ENCODE assay signal across 8 cellular contexts in the genomic region with DNA sequence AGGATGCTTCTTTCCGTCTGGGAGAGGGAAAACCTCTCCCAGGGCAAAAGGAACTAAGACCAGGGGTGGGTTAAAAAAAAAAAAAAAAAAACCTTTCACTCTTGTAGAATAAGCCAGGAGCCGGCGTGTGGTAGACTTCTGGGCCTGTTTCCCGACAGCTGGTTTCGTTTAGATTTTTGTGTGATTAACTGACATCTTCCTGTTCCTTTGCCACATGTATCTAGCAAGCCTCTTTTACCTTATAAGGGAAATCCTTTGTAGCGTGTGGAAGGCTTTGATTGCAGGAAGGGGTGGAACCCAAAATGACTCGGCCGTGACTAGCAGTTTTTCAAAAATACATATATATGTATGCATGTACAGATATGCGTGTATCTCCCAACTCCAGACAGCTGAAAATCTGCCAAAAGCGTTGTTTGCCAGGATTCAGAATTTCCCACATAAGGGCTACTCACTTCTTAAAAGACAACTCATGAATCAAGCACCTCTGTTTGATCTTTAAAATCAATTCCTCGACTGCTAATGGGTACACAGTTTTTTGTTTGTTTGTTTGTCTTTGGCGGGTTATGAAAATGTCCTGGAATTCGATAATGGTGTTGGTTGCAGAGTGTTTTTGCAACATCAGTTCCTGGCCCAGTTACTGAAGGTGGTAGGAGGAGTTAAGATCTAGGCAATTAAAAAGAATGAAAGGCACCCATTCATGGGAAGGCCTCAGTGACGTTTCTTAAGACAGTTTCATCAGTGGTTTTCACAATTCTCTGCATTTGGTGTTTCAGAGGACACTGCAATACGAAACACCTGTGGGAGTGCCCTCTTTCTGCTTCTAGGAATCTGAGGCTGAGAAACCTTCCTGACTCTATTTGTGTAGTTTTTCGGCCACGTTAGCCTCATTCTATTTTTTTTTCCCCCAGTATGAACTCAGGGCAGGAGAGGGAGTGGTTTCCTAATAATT. TPM values are rescaled to one million over a fixed set of nuclear protein-coding genes. Genes with fewer than 3 reads are reported as not detected.
DNase-seq lines count a peak whose midpoint lies in the region; ATAC-seq and TF ChIP-seq lines count a peak whose summit lies in the region.

No MANE protein-coding gene starts in this region.

- H3K27ac ChIP-seq in ovary, result peak overlapping the region; percentile 98 to 100

- peaks cover 13% of the 10 kb centered on the region for H3K4me1 ChIP-seq in ovary (ENCODE audit: insufficient read depth)

- H3K27ac Mint-ChIP-seq in activated naive CD4-positive, alpha-beta T cell treated with anti-CD3 and anti-CD28 coated beads, Interleukin-2, amount 10 ng/mL, durations not matched to agents 7 days and 5 days, result peak overlapping the region; percentile 99

- no peaks in the 10 kb centered on the region for H3K27me3 Mint-ChIP-seq in activated naive CD4-positive, alpha-beta T cell treated with anti-CD3 and anti-CD28 coated beads, Interleukin-2, amount 10 ng/mL, durations not matched to agents 7 days and 5 days

- TF ChIP-seq EP300 in ovary (IDR thresholded peaks at IDR 0.05), result peak; percentile 30

- peaks cover 54% of the 10 kb centered on the region for H3K36me3 Mint-ChIP-seq in activated naive CD4-positive, alpha-beta T cell treated with anti-CD3 and anti-CD28 coated beads, Interleukin-2, amount 10 ng/mL, durations not matched to agents 7 days and 5 days

- TF ChIP-seq CTCF in ovary (IDR thresholded peaks at IDR 0.05), result no peak

- WGBS in ovary, 3 donors, result 1% methylated on average over 17 of the region's 17 CpGs

- no peaks in the 10 kb centered on the region for H3K36me3 ChIP-seq in ovary

- H3K4me3 ChIP-seq in ovary, result peak overlapping the region; percentile 54

- peak; percentile 30 for ATAC-seq in HG03442 (IDR thresholded peaks at IDR 0.05; ENCODE audit: unreplicated experiment)

- H3K9me3 Mint-ChIP-seq in activated naive CD4-positive, alpha-beta T cell treated with anti-CD3 and anti-CD28 coated beads, Interleukin-2, amount 10 ng/mL, durations not matched to agents 7 days and 5 days, result no peaks in the 10 kb centered on the region

- intact Hi-C loops in ovary (cut with DNase I), result loop anchor here in 1 of 4 donors (5.0 kb wide), 1 partner anchor 33 kb away; a partner anchor contains a TSS

- TF ChIP-seq POLR2A in Raji (IDR thresholded peaks at IDR 0.05; ENCODE audit: insufficient read depth, low read depth, low read length), result peak; percentile 56
- no peak for TF ChIP-seq POLR2A in ovary (IDR thresholded peaks at IDR 0.05)

- no peaks in the 10 kb centered on the region for H3K27me3 ChIP-seq in ovary

- DNase-seq in NCI-H748 (lab: John Stamatoyannopoulos, UW; ENCODE audit: unreplicated experiment) (peak; percentile 8), NCI-H748 treated with DMSO at 0.1 percent for 48 hours (lab: John Stamatoyannopoulos, UW) (no peak), germinal center (ENCODE audit: low spot score) (peak; percentile 77), ovary (peak; percentile 69 to 82 (median 79)), islet precursor cell (no peak)
- DNase-seq in activated naive CD4-positive, alpha-beta T cell treated with anti-CD3 and anti-CD28 coated beads, Interleukin-2, amount 10 ng/mL, durations not matched to agents 7 days and 5 days, result peak; percentile 85

- peak overlapping the region; percentile 84 for H3K4me3 Mint-ChIP-seq in activated naive CD4-positive, alpha-beta T cell treated with anti-CD3 and anti-CD28 coated beads, Interleukin-2, amount 10 ng/mL, durations not matched to agents 7 days and 5 days

- H3K9me3 ChIP-seq in ovary, result no peaks in the 10 kb centered on the region

- H3K4me1 Mint-ChIP-seq in activated naive CD4-positive, alpha-beta T cell treated with anti-CD3 and anti-CD28 coated beads, Interleukin-2, amount 10 ng/mL, durations not matched to agents 7 days and 5 days, result peaks cover 72% of the 10 kb centered on the region

- CTCF ChIA-PET in activated naive CD4-positive, alpha-beta T cell treated with anti-CD3 and anti-CD28 coated beads, Interleukin-2, amount 10 ng/mL, durations not matched to agents 7 days and 5 days (lab: Charles Lee), result interaction anchor here (0.8 kb wide), 1 partner anchor 15 kb away, joined by 3 read pairs; no protein-coding TSS in a partner anchor

RNA-seq across cellular contexts. Expression of a gene that starts 2.7 kb away (rescaled TPM):
- total RNA-seq in ovary, result 100 to 1,000 TPM; 286 to 642 (median 554) TPM
- 100 to 1,000 TPM; 347 to 664 TPM for polyA plus RNA-seq in ovary

RNA-seq across cellular contexts. Expression of a gene that starts 32.7 kb away (rescaled TPM):
- total RNA-seq in ovary, result 10 to 100 TPM; 17.2 to 70.5 (median 52.9) TPM
- polyA plus RNA-seq in ovary, result 100 to 1,000 TPM in 1 of 2 donors, 10 to 100 TPM in 1; 23.8 to 114 TPM

Comparison
In these comparisons a context has a peak if more than half of its experiments do, and no peak if none do; other contexts are left out.
1. DNase-seq: peak in NCI-H748 (single experiment), activated naive CD4-positive, alpha-beta T cell treated with anti-CD3 and anti-CD28 coated beads, Interleukin-2, amount 10 ng/mL, durations not matched to agents 7 days and 5 days (single experiment), germinal center (single experiment) and ovary (5 of 5); none in NCI-H748 treated with DMSO at 0.1 percent for 48 hours (single experiment) and islet precursor cell (single experiment).